ENCODE assay signal across 7 cellular contexts in the genomic region with DNA sequence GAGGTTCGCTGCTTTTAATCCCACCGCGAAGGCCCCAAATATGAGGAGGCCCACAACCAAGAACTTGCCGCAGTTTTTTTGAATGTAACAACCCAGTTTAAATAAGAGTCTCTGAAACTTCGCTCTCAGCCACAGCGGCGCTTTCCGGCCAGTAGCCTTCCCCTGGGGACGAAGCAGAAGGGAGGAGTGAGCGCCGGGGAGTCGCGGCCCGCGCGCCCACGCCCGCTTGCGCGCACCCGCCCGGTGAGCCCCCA. TPM values are rescaled to one million over a fixed set of nuclear protein-coding genes. Genes with fewer than 3 reads are reported as not detected.
DNase-seq lines count a peak whose midpoint lies in the region; TF ChIP-seq lines count a peak whose summit lies in the region.

No MANE protein-coding gene starts in this region.

- H3K9me3 ChIP-seq in PC-9 (ENCODE audit: insufficient read depth, low read depth) = no peaks in the 10 kb centered on the region
- no peaks in the 10 kb centered on the region for H3K9me3 ChIP-seq in colonic mucosa

- DNase-seq in GM03348 (ENCODE audit: low spot score) (peak; percentile 71), H7 (peak; percentile 59), PC-9 (peak in 1 of 2 experiments; percentile 34), colonic mucosa (peak; percentile 45), medulla oblongata (ENCODE audit: extremely low spot score) (peak; percentile 32), NCI-H128 (lab: John Stamatoyannopoulos, UW; ENCODE audit: unreplicated experiment) (no peak)

- H3K4me3 ChIP-seq in H7 (ENCODE audit: insufficient read depth, low read depth, low read length) (peak overlapping the region; percentile 78), PC-9 (peak overlapping the region; percentile 98), colonic mucosa (peak overlapping the region; percentile 66), urinary bladder (ENCODE audit: low read depth, low read length) (peak overlapping the region; percentile 100)

- H3K4me2 ChIP-seq in PC-9 = peak overlapping the region; percentile 79

- H3K79me2 ChIP-seq in PC-9 (ENCODE audit: low read depth) = peaks cover 30% of the 10 kb centered on the region

- no peaks in the 10 kb centered on the region for H3K36me3 ChIP-seq in H7 (replicated peaks; ENCODE audit: control insufficient read depth, insufficient read depth, low read length)
- no peaks in the 10 kb centered on the region for H3K36me3 ChIP-seq in PC-9 (ENCODE audit: low read depth)
- H3K36me3 ChIP-seq in colonic mucosa = no peaks in the 10 kb centered on the region
- H3K36me3 ChIP-seq in urinary bladder (ENCODE audit: insufficient read depth) = peaks cover 3% of the 10 kb centered on the region

- POLR2A ChIA-PET in PC-9 (lab: Charles Lee; ENCODE audit: unreplicated experiment) = no interaction called here

- H3K4me1 ChIP-seq in PC-9 (replicated peaks; ENCODE audit: insufficient read depth) = peaks cover 16% of the 10 kb centered on the region
- no peaks in the 10 kb centered on the region for H3K4me1 ChIP-seq in colonic mucosa
- no peaks in the 10 kb centered on the region for H3K4me1 ChIP-seq in urinary bladder (ENCODE audit: insufficient read depth)

- intact Hi-C loops in PC-9 (cut with micrococcal nuclease; ENCODE audit: unreplicated experiment) (loop anchor here (2.0 to 10.0 kb wide), 3 partner anchors 80 to 1118 kb away; partner anchors contain the start of gene ERCC6L2), colonic mucosa (cut with DNase I) (loop anchor here (10.0 kb wide), 1 partner anchor 192 kb away; the partner anchor contains the start of gene FANCC)

- TSS peak; percentile 43 for BruUV-seq in PC-9 (replicated peaks; lab: Mats Ljungman, UMichigan)

- no peak for TF ChIP-seq CTCF in PC-9 (conservative IDR thresholded peaks at IDR 0.05)
- TF ChIP-seq CTCF in colonic mucosa (IDR thresholded peaks at IDR 0.05) = no peak

- CTCF ChIA-PET in PC-9 (lab: Charles Lee) = no interaction called here

- under 1% methylated on average over 22 of the region's 22 CpGs for WGBS in urinary bladder

- H4K20me1 ChIP-seq in PC-9 (ENCODE audit: insufficient read depth) = no peaks in the 10 kb centered on the region

- H3K27me3 ChIP-seq in H7 (ENCODE audit: control insufficient read depth, insufficient read depth, low read length) = no peaks in the 10 kb centered on the region; the same call in 1 of the 2 replicates
- H3K27me3 ChIP-seq in PC-9 (ENCODE audit: insufficient read depth, low read depth) = no peaks in the 10 kb centered on the region
- H3K27me3 ChIP-seq in colonic mucosa = no peaks in the 10 kb centered on the region

- H2AFZ ChIP-seq in PC-9 = peak overlapping the region; percentile 86

- peak overlapping the region; percentile 84 to 94 for H3K9ac ChIP-seq in colonic mucosa (ENCODE audit: low read depth in 2 of 2, low read length in 2 of 2)

- H3K9me2 ChIP-seq in PC-9 (ENCODE audit: insufficient read depth) = no peaks in the 10 kb centered on the region

- peak overlapping the region; percentile 28; the same call in 1 of the 2 replicates for H3K27ac ChIP-seq in PC-9
- peak overlapping the region; percentile 85 for H3K27ac ChIP-seq in colonic mucosa
- H3K27ac ChIP-seq in urinary bladder (ENCODE audit: low read depth) = peak overlapping the region; percentile 79

- peaks cover 16% of the 10 kb centered on the region; the same call in 1 of the 2 replicates for H3F3A ChIP-seq in PC-9 (ENCODE audit: insufficient read depth, low read depth)

RNA-seq across cellular contexts. Expression of gene PTCH1, which starts 10.4 kb away (rescaled TPM):
- total RNA-seq in H7 (2014; rRNA removed; shearing (Covaris generic)) = 14.0 and 18.3 TPM in 2 replicates
- total RNA-seq in PC-9 (2021) = 23.0 and 33.4 TPM in 2 replicates
- total RNA-seq in colonic mucosa = 10 to 100 TPM; 18.7 to 24.6 TPM
- total RNA-seq in urinary bladder = 48.0 TPM
- 30.1 TPM for polyA plus RNA-seq in urinary bladder

Comparison
In these comparisons a context has a peak if more than half of its experiments do, and no peak if none do; other contexts are left out.
1. H3K27ac ChIP-seq: peak in every context shown above with its lines; median percentile 85 in colonic mucosa; 79 in urinary bladder; 28 in PC-9.